24 cellular contexts compared by ENCODE assay signal in the genomic region with DNA sequence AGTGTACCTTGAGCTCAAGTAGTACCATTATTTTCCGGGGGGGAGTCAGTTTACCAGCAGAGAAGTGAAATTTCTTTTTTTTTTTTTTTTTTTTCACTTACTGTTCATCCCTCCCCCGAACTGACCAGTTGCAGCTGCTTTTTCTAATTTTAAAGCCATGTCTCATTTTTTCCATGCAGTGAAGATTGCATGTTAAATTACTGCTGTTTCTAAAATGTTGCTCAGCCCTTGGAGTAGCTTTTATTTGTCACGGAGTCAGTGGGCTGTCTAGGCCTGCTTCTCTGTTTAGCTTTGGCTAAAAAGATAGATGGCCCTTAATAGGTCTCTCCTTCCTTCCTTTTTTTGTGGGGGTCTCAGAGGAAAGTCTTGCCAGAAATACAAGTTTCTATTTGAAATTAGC.
"Had no signal": no experiment of that assay in that cellular context is flagged by ENCODE, and none has a peak within 500 bp of the region (broad histone marks: within the 10 kb centered on the region; RNA-seq: fewer than 3 reads in every experiment).

No MANE protein-coding gene starts in this region.

- FAIRE-seq: bronchial epithelial cell, pancreas had no signal

- DNase-seq: activated CD4-positive, alpha-beta T cell treated with anti-CD3 and anti-CD28 coated beads for 1 hour; activated CD8-positive, alpha-beta memory T cell treated with anti-CD3 and anti-CD28 coated beads for 24 hours; activated CD8-positive, alpha-beta memory T cell treated with anti-CD3 and anti-CD28 coated beads, Interleukin-2, amount 50 U/mL, for 48 hours; activated effector memory CD4-positive, alpha-beta T cell treated with Interleukin-2 at 50 U/mL for 16 hours; activated naive CD4-positive, alpha-beta T cell treated with anti-CD3 and anti-CD28 coated beads, Interleukin-2, amount 10 ng/mL, durations not matched to agents 7 days and 5 days; activated naive CD8-positive, alpha-beta T cell treated with anti-CD3 and anti-CD28 coated beads, Interleukin-2, amount 50 U/mL, for 24 hours; activated T-cell treated with anti-CD3 and anti-CD28 coated beads, Interleukin-2, amount 50 U/mL, for 48 hours; cerebellar nuclear complex; effector CD8-positive, alpha-beta T cell; heart right ventricle; left ventricle myocardium superior; mucosa of descending colon; natural killer cell; pancreas; right lobe of liver; spleen; stimulated activated CD4-positive, alpha-beta T cell treated with anti-CD3 and anti-CD28 coated beads, Interleukin-4, amount 100 ng/mL, for 4 hours; stimulated activated naive CD4-positive, alpha-beta T cell; T-helper 2 cell; thyroid gland; WERI-Rb-1 had no signal

- H3K9me3 ChIP-seq: ascending aorta, pancreas, right lobe of liver, thyroid gland had no signal

- H3K27me3 ChIP-seq: ascending aorta, pancreas, right lobe of liver, spleen, thyroid gland had no signal

- H3K4me3 ChIP-seq: ascending aorta, heart right ventricle, mucosa of descending colon, pancreas, right lobe of liver, spleen, thyroid gland had no signal

- H3K36me3 ChIP-seq: ascending aorta, heart right ventricle, pancreas, right lobe of liver, spleen, thyroid gland, WERI-Rb-1 had no signal

- ATAC-seq: activated naive CD8-positive, alpha-beta T cell treated with anti-CD3 and anti-CD28 coated beads, Interleukin-2, amount 50 U/mL, for 24 hours; esophagus mucosa; heart right ventricle; left ventricle myocardium superior; mucosa of descending colon; natural killer cell; pancreas; right lobe of liver had no signal

- H3K4me1 ChIP-seq: ascending aorta, heart right ventricle, pancreas, right lobe of liver, spleen, thyroid gland had no signal

- H3K27ac ChIP-seq: ascending aorta, heart right ventricle, pancreas, right lobe of liver, spleen, thyroid gland, WERI-Rb-1 had no signal
